In genomic region chrX:54640721-54641120, GRCh38 we compare ENCODE assay signal across 8 cellular contexts.
A peak's percentile ranks its signal among the peaks of the same experiment; 100 is the strongest.
DNase-seq lines count a peak whose midpoint lies in the region; ATAC-seq and TF ChIP-seq lines count a peak whose summit lies in the region.

No MANE protein-coding gene starts in this region.

- H3K4me2 ChIP-seq in mesenchymal stem cell (ENCODE audit: low read length, poor library complexity, severe bottlenecking) = no peak overlapping the region

- H3K9ac ChIP-seq in HUES64 (ENCODE audit: low read depth, low read length) = no peak overlapping the region
- H3K9ac ChIP-seq in mesenchymal stem cell (ENCODE audit: low read length) = peak overlapping the region; percentile 94
- H3K9ac ChIP-seq in colonic mucosa (ENCODE audit: low read depth in 2 of 2, low read length in 2 of 2) = no peak overlapping the region

- DNase-seq in AG09319 (ENCODE audit: extremely low read depth, low read depth) = peak; percentile 10
- DNase-seq in astrocyte of the spinal cord (ENCODE audit: low read depth, low spot score) = peak; percentile 35
- DNase-seq in mesenchymal stem cell = peak; percentile 38
- DNase-seq in colonic mucosa = no peak
- no peak for DNase-seq in stimulated activated naive CD4-positive, alpha-beta T cell (lab: John Stamatoyannopoulos, UW)

- H3K4ac ChIP-seq in mesenchymal stem cell (ENCODE audit: low read depth in 1 of 2, low read length in 2 of 2) = no peak overlapping the region

- intact Hi-C loops in colonic mucosa (cut with DNase I) = loop anchor here (10.0 kb wide), 1 partner anchor 164 kb away; the partner anchor contains the start of gene MAGED2

- H4K8ac ChIP-seq in mesenchymal stem cell (ENCODE audit: low read length) = no peak overlapping the region

- H2BK120ac ChIP-seq in mesenchymal stem cell (ENCODE audit: low read depth, low read length) = no peak overlapping the region

- peaks cover 22% of the 10 kb centered on the region for H3K4me1 ChIP-seq in HUES64 (ENCODE audit: insufficient read depth, low read length)
- H3K4me1 ChIP-seq in mesenchymal stem cell (ENCODE audit: control insufficient read depth, insufficient read depth, low read depth, low read length) = no peaks in the 10 kb centered on the region
- no peaks in the 10 kb centered on the region for H3K4me1 ChIP-seq in colonic mucosa

- TF ChIP-seq CTCF in AG09319 (IDR thresholded peaks at IDR 0.05; ENCODE audit: low read depth, low read length) (no peak), astrocyte of the spinal cord (IDR thresholded peaks at IDR 0.05; ENCODE audit: low read depth, low read length) (no peak), colonic mucosa (IDR thresholded peaks at IDR 0.05) (no peak)

- H3K27me3 ChIP-seq in HUES64 (ENCODE audit: insufficient read depth, low read length) (no peaks in the 10 kb centered on the region), mesenchymal stem cell (ENCODE audit: control insufficient read depth in 1 of 2, insufficient read depth in 1 of 2, low read length in 2 of 2) (no peaks in the 10 kb centered on the region), colonic mucosa (no peaks in the 10 kb centered on the region)

- no peak overlapping the region for H2BK12ac ChIP-seq in mesenchymal stem cell (ENCODE audit: low read length in 2 of 2)

- no peaks in the 10 kb centered on the region for H3K9me3 ChIP-seq in HUES64 (ENCODE audit: insufficient read depth, low read depth, low read length)
- H3K9me3 ChIP-seq in mesenchymal stem cell (ENCODE audit: control insufficient read depth, low read length) = no peaks in the 10 kb centered on the region
- H3K9me3 ChIP-seq in colonic mucosa = no peaks in the 10 kb centered on the region

- H2BK5ac ChIP-seq in mesenchymal stem cell (ENCODE audit: low read depth, low read length, poor library complexity, severe bottlenecking) = no peak overlapping the region

- no peaks in the 10 kb centered on the region for H3K36me3 ChIP-seq in HUES64 (ENCODE audit: insufficient read depth, low read length)
- no peaks in the 10 kb centered on the region for H3K36me3 ChIP-seq in mesenchymal stem cell (ENCODE audit: control insufficient read depth in 1 of 2, insufficient read depth in 2 of 2, low read depth in 1 of 2, low read length in 2 of 2)
- H3K36me3 ChIP-seq in colonic mucosa = no peaks in the 10 kb centered on the region

- H3K4me3 ChIP-seq in HUES64 (ENCODE audit: low read length) (no peak overlapping the region), astrocyte of the spinal cord (ENCODE audit: low read depth, low read length) (no peak overlapping the region), mesenchymal stem cell (ENCODE audit: insufficient read depth in 1 of 2, low read depth in 1 of 2, low read length in 2 of 2) (peak overlapping the region in 1 of 2 experiments; percentile 52), colonic mucosa (no peak overlapping the region)

- H3K18ac ChIP-seq in mesenchymal stem cell (ENCODE audit: low read depth in 1 of 2, low read length in 2 of 2) = no peak overlapping the region

- H3K79me1 ChIP-seq in mesenchymal stem cell (replicated peaks; ENCODE audit: low read length, poor library complexity, severe bottlenecking) = no peaks in the 10 kb centered on the region

- no peak overlapping the region for H3K14ac ChIP-seq in mesenchymal stem cell (ENCODE audit: low read length in 2 of 2)

- no peak overlapping the region for H2AK5ac ChIP-seq in mesenchymal stem cell (ENCODE audit: low read length, severe bottlenecking)

- no peak overlapping the region for H3K23ac ChIP-seq in mesenchymal stem cell (ENCODE audit: low read length in 2 of 2)

- H2AFZ ChIP-seq in mesenchymal stem cell (ENCODE audit: low read depth, low read length) = no peak overlapping the region

- no peak overlapping the region for H4K91ac ChIP-seq in mesenchymal stem cell (ENCODE audit: low read length)

- H3K27ac ChIP-seq in HUES64 (ENCODE audit: low read depth, low read length) (peak overlapping the region; percentile 99; the same call in 1 of the 2 replicates), mesenchymal stem cell (ENCODE audit: low read length, poor library complexity, severe bottlenecking) (no peak overlapping the region), colonic mucosa (no peak overlapping the region)

- no peak for ATAC-seq in SK-N-SH treated with all-trans-retinoic acid at 6 μM for 48 hours
- ATAC-seq in HG03571 (IDR thresholded peaks at IDR 0.05; ENCODE audit: unreplicated experiment) = no peak

- in situ Hi-C loops in astrocyte of the spinal cord (cut with HindIII; ENCODE audit: low sequenced_read_pairs) = no loop called here

- 78% methylated on average over 9 of the region's 9 CpGs for WGBS in HUES64
- 63% methylated on average over 9 of the region's 9 CpGs for WGBS in mesenchymal stem cell

- H2BK15ac ChIP-seq in mesenchymal stem cell (ENCODE audit: low read depth, poor library complexity, severe bottlenecking) = no peak overlapping the region

TF ChIP-seq in SK-N-SH treated with all-trans-retinoic acid at 6 μM for 48 hours, 23 proteins besides CTCF, POLR2A, EP300 and RAD21:
- TF ChIP-seq SNAI2 (CRISPR knock-in tag; IDR thresholded peaks at IDR 0.05) = no peak
- no peak for TF ChIP-seq TOX (CRISPR knock-in tag; IDR thresholded peaks at IDR 0.05; ENCODE audit: borderline replicate concordance)
- no peak for TF ChIP-seq ISL1 (CRISPR knock-in tag; IDR thresholded peaks at IDR 0.05)
- no peak for TF ChIP-seq GLIS3 (CRISPR knock-in tag; IDR thresholded peaks at IDR 0.05)
- TF ChIP-seq, protein P1, sequence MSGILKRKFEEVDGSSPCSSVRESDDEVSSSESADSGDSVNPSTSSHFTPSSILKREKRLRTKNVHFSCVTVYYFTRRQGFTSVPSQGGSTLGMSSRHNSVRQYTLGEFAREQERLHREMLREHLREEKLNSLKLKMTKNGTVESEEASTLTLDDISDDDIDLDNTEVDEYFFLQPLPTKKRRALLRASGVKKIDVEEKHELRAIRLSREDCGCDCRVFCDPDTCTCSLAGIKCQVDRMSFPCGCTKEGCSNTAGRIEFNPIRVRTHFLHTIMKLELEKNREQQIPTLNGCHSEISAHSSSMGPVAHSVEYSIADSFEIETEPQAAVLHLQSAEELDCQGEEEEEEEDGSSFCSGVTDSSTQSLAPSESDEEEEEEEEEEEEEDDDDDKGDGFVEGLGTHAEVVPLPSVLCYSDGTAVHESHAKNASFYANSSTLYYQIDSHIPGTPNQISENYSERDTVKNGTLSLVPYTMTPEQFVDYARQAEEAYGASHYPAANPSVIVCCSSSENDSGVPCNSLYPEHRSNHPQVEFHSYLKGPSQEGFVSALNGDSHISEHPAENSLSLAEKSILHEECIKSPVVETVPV (CRISPR knock-in tag; IDR thresholded peaks at IDR 0.05) = no peak
- no peak for TF ChIP-seq ZNF70 (CRISPR knock-in tag; IDR thresholded peaks at IDR 0.05)

Comparison
In these comparisons a context has a peak if more than half of its experiments do, and no peak if none do; other contexts are left out.
1. DNase-seq: peak in AG09319 (single experiment), astrocyte of the spinal cord (single experiment) and mesenchymal stem cell (single experiment); none in colonic mucosa (single experiment) and stimulated activated naive CD4-positive, alpha-beta T cell (0 of 6).